ENCODE assay signal across 29 cellular contexts in genomic region chr6:167835260-167835659, GRCh38.
"Had no signal": no experiment of that assay in that cellular context is flagged by ENCODE, and none has a peak within 500 bp of the region (broad histone marks: within the 10 kb centered on the region; RNA-seq: fewer than 3 reads in every experiment).

No MANE protein-coding gene starts in this region.

- H3K4me3 ChIP-seq: esophagus squamous epithelium, heart left ventricle, hepatocyte, left lung, neural progenitor cell, prostate gland, right atrium auricular region, smooth muscle cell, stomach, thyroid gland, vagina had no signal

- H3K4me3 Mint-ChIP-seq: effector memory CD8-positive, alpha-beta T cell; mesothelial cell of epicardium; naive thymus-derived CD4-positive, alpha-beta T cell; nephron; neural progenitor cell had no signal

- FAIRE-seq: endometrium had no signal

- ATAC-seq: effector memory CD8-positive, alpha-beta T cell; heart left ventricle; left cardiac atrium; left lung; naive thymus-derived CD4-positive, alpha-beta T cell; sciatic nerve had no signal

- DNase-seq: cortex of kidney; effector memory CD8-positive, alpha-beta T cell; erythroblast; esophagus squamous epithelium; foreskin melanocyte; heart left ventricle; left cardiac atrium; left lung; mesenchymal stem cell; naive thymus-derived CD4-positive, alpha-beta T cell; stimulated activated CD4-positive, alpha-beta T cell treated with anti-CD3 and anti-CD28 coated beads, Interleukin-12 subunit alpha, Interleukin-12 subunit beta, amount 100 ng/mL, for 4 hours; stimulated activated CD4-positive, alpha-beta T cell treated with anti-CD3 and anti-CD28 coated beads, Interleukin-1b, Interleukin-23, amount 100 ng/mL, for 48 hours; stimulated activated CD4-positive, alpha-beta T cell treated with anti-CD3 and anti-CD28 coated beads, Interleukin-4, amount 100 ng/mL, for 1 hour; stimulated activated CD8-positive, alpha-beta memory T cell treated with anti-CD3 and anti-CD28 coated beads, Interleukin-4, amount 100 ng/mL, for 48 hours; stimulated activated naive CD4-positive, alpha-beta T cell treated with Interleukin-2 at 50 U/mL for 16 hours; stomach; thyroid gland; trophoblast cell had no signal

- H3K27ac ChIP-seq: esophagus squamous epithelium, heart left ventricle, hepatocyte, left lung, neural progenitor cell, parathyroid adenoma, prostate gland, right atrium auricular region, stomach, vagina had no signal

- H3K27ac Mint-ChIP-seq: effector memory CD8-positive, alpha-beta T cell; mesothelial cell of epicardium; naive thymus-derived CD4-positive, alpha-beta T cell; nephron; neural progenitor cell had no signal

- H3K27me3 ChIP-seq: esophagus squamous epithelium, heart left ventricle, hepatocyte, neural progenitor cell, right atrium auricular region, stomach, thyroid gland, vagina had no signal

- H3K9me3 ChIP-seq: esophagus squamous epithelium, heart left ventricle, left lung, prostate gland, right atrium auricular region, stomach, thyroid gland, vagina had no signal

- H3K4me2 ChIP-seq: hepatocyte, neural progenitor cell, smooth muscle cell had no signal

- H3K4me1 ChIP-seq: prostate gland had no signal

- H3K36me3 ChIP-seq: esophagus squamous epithelium, heart left ventricle, left lung, neural progenitor cell, prostate gland, right atrium auricular region, stomach, thyroid gland, vagina had no signal

- H3K9me3 Mint-ChIP-seq: effector memory CD8-positive, alpha-beta T cell; mesothelial cell of epicardium; nephron; neural progenitor cell had no signal

- H3K36me3 Mint-ChIP-seq: mesothelial cell of epicardium, neural progenitor cell had no signal

- H3K9ac ChIP-seq: neural progenitor cell, parathyroid adenoma had no signal

- H2AFZ ChIP-seq: hepatocyte, neural progenitor cell, parathyroid adenoma had no signal
